1 cellular context compared by ENCODE assay signal in genomic region chr3:188319569-188319968, GRCh38.
TF ChIP-seq lines count a peak whose summit lies in the region.

No MANE protein-coding gene starts in this region.

TF ChIP-seq in SK-N-SH, 30 proteins besides CTCF, POLR2A, EP300 and RAD21 (continued from another document):
- no peak for TF ChIP-seq USF1 (IDR thresholded peaks at IDR 0.05; ENCODE audit: borderline replicate concordance, low read depth)
